32 cellular contexts compared by ENCODE assay signal in genomic region chr5:79871721-79872120, GRCh38.
"Had no signal": no experiment of that assay in that cellular context is flagged by ENCODE, and none has a peak within 500 bp of the region (broad histone marks: within the 10 kb centered on the region; RNA-seq: fewer than 3 reads in every experiment).

No MANE protein-coding gene starts in this region.

- H3K4me1 ChIP-seq: SJCRH30 had no signal

- H3K36me3 Mint-ChIP-seq: activated CD4-positive, alpha-beta memory T cell treated with anti-CD3 and anti-CD28 coated beads for 36 hours; activated naive CD8-positive, alpha-beta T cell treated with anti-CD3 and anti-CD28 coated beads for 36 hours; WTC11 had no signal

- H3K4me1 Mint-ChIP-seq: activated naive CD8-positive, alpha-beta T cell treated with anti-CD3 and anti-CD28 coated beads for 36 hours; activated T-helper 17 cell treated with anti-CD3 and anti-CD28 coated beads, Interleukin-2, amount 50 U/mL, for 72 hours; WTC11 had no signal

- H3K27me3 ChIP-seq: cardiac muscle cell, SJCRH30 had no signal

- H3K27ac ChIP-seq: cardiac muscle cell, KMS-11, RWPE1, SJCRH30, SK-N-MC had no signal

- H3K9me3 ChIP-seq: SJCRH30 had no signal

- DNase-seq: activated CD4-positive, alpha-beta memory T cell treated with anti-CD3 and anti-CD28 coated beads for 36 hours; activated CD4-positive, alpha-beta T cell treated with anti-CD3 and anti-CD28 coated beads for 4 hours; activated CD4-positive, alpha-beta T cell treated with anti-CD3 and anti-CD28 coated beads, Interleukin-2, amount 50 U/mL, for 1 hour; activated effector memory CD4-positive, alpha-beta T cell treated with anti-CD3 and anti-CD28 coated beads, Interleukin-2, amount 50 U/mL, for 16 hours; activated naive CD4-positive, alpha-beta T cell; activated naive CD4-positive, alpha-beta T cell treated with anti-CD3 and anti-CD28 coated beads, Interleukin-2, amount 50 U/mL, for 16 hours; activated naive CD8-positive, alpha-beta T cell treated with anti-CD3 and anti-CD28 coated beads for 36 hours; activated T-cell treated with anti-CD3 and anti-CD28 coated beads, Interleukin-2, amount 50 U/mL, for 1 hour; activated T-cell treated with anti-CD3 and anti-CD28 coated beads, Interleukin-2, amount 50 U/mL, for 72 hours; amniotic stem cell; aorta; MM.1S; MV-4-11; NCI-H1092; NCI-H1436 treated with DMSO at 0.1 percent for 48 hours; NCI-H1694 treated with DMSO at 0.1 percent for 48 hours; NCI-H2029; NCI-H345; NCI-H526; NCI-H748 treated with DMSO at 0.1 percent for 48 hours; NK-92 treated with Interleukin-12 subunit alpha and Interleukin-12 subunit beta, amount 100 ng/mL, for 24 hours; PC-3; SHP77; SJCRH30 had no signal

- H3K27ac Mint-ChIP-seq: activated CD4-positive, alpha-beta memory T cell treated with anti-CD3 and anti-CD28 coated beads for 36 hours; activated naive CD8-positive, alpha-beta T cell treated with anti-CD3 and anti-CD28 coated beads for 36 hours; activated T-cell treated with anti-CD3 and anti-CD28 coated beads, Interleukin-2, amount 50 U/mL, for 72 hours; activated T-helper 17 cell treated with anti-CD3 and anti-CD28 coated beads, Interleukin-2, amount 50 U/mL, for 72 hours; T-helper 1 cell treated with Interleukin-12 subunit alpha and Interleukin-12 subunit beta and Interleukin-4 antibody, amounts not matched to agents 30 μg/mL and 1 μg/mL, for 36 hours; T-helper 2 cell treated with Interferon-gamma antibody and Interleukin-4, amounts not matched to agents 5 μg/mL and 100 μg/mL, for 36 hours; WTC11 had no signal

- H3K9ac ChIP-seq: KMS-11 had no signal

- H3K4me3 ChIP-seq: cardiac muscle cell, SJCRH30, SK-N-MC had no signal

- H3K36me3 ChIP-seq: cardiac muscle cell, SJCRH30 had no signal

- H3K9me3 Mint-ChIP-seq: activated CD4-positive, alpha-beta memory T cell treated with anti-CD3 and anti-CD28 coated beads for 36 hours; activated naive CD8-positive, alpha-beta T cell treated with anti-CD3 and anti-CD28 coated beads for 36 hours; activated T-cell treated with anti-CD3 and anti-CD28 coated beads, Interleukin-2, amount 50 U/mL, for 72 hours; activated T-helper 17 cell treated with anti-CD3 and anti-CD28 coated beads, Interleukin-2, amount 50 U/mL, for 72 hours; T-helper 1 cell treated with Interleukin-12 subunit alpha and Interleukin-12 subunit beta and Interleukin-4 antibody, amounts not matched to agents 30 μg/mL and 1 μg/mL, for 36 hours; T-helper 2 cell treated with Interferon-gamma antibody and Interleukin-4, amounts not matched to agents 5 μg/mL and 100 μg/mL, for 36 hours had no signal

- H3K4me3 Mint-ChIP-seq: activated CD4-positive, alpha-beta memory T cell treated with anti-CD3 and anti-CD28 coated beads for 36 hours; activated naive CD8-positive, alpha-beta T cell treated with anti-CD3 and anti-CD28 coated beads for 36 hours; activated T-cell treated with anti-CD3 and anti-CD28 coated beads, Interleukin-2, amount 50 U/mL, for 72 hours; activated T-helper 17 cell treated with anti-CD3 and anti-CD28 coated beads, Interleukin-2, amount 50 U/mL, for 72 hours; T-helper 1 cell treated with Interleukin-12 subunit alpha and Interleukin-12 subunit beta and Interleukin-4 antibody, amounts not matched to agents 30 μg/mL and 1 μg/mL, for 36 hours; T-helper 2 cell treated with Interferon-gamma antibody and Interleukin-4, amounts not matched to agents 5 μg/mL and 100 μg/mL, for 36 hours; WTC11 had no signal
